Comparison of ENCODE assay signal across 2 cellular contexts in the genomic region with DNA sequence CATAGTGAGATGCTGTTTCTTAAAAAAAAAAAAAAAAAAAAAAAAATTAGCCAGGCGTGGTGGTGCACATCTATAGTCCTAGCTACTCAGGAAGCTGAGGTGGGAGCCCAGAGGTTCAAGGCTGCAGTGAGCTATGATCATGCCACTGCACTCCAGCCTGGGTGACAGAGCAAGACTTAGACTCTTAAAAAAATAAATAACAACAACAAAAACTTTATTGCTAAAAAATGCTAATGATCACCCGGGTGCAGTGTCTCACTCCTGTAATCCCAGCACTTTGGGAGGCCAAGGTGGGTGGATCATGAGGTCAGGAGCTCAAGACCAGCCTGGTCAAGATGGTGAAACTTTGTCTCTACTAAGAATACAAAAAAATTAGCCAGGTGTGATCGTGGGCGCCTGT.
TF ChIP-seq lines count a peak whose summit lies in the region.
"Not testable (repeated sequence)": the region's sequence is repeated elsewhere in the genome, so short reads cannot be mapped to it uniquely, and the experiment has no call there.

No MANE protein-coding gene starts in this region.

TF ChIP-seq in K562, 482 proteins besides CTCF, POLR2A, EP300 and RAD21:
- TF ChIP-seq, protein P1, sequence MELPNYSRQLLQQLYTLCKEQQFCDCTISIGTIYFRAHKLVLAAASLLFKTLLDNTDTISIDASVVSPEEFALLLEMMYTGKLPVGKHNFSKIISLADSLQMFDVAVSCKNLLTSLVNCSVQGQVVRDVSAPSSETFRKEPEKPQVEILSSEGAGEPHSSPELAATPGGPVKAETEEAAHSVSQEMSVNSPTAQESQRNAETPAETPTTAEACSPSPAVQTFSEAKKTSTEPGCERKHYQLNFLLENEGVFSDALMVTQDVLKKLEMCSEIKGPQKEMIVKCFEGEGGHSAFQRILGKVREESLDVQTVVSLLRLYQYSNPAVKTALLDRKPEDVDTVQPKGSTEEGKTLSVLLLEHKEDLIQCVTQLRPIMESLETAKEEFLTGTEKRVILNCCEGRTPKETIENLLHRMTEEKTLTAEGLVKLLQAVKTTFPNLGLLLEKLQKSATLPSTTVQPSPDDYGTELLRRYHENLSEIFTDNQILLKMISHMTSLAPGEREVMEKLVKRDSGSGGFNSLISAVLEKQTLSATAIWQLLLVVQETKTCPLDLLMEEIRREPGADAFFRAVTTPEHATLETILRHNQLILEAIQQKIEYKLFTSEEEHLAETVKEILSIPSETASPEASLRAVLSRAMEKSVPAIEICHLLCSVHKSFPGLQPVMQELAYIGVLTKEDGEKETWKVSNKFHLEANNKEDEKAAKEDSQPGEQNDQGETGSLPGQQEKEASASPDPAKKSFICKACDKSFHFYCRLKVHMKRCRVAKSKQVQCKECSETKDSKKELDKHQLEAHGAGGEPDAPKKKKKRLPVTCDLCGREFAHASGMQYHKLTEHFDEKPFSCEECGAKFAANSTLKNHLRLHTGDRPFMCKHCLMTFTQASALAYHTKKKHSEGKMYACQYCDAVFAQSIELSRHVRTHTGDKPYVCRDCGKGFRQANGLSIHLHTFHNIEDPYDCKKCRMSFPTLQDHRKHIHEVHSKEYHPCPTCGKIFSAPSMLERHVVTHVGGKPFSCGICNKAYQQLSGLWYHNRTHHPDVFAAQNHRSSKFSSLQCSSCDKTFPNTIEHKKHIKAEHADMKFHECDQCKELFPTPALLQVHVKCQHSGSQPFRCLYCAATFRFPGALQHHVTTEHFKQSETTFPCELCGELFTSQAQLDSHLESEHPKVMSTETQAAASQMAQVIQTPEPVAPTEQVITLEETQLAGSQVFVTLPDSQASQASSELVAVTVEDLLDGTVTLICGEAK (IDR thresholded peaks at IDR 0.05): peak; percentile 83
- TF ChIP-seq, protein P1 (CRISPR knock-in tag; IDR thresholded peaks at IDR 0.05): peak; percentile 43; the same call in 1 of the 2 replicates

TF ChIP-seq in HepG2, 621 proteins besides CTCF, POLR2A, EP300 and RAD21:
- TF ChIP-seq, protein P1 (IDR thresholded peaks at IDR 0.05): not testable (repeated sequence)
- TF ChIP-seq, protein P1 (CRISPR knock-in tag; IDR thresholded peaks at IDR 0.05): peak; percentile 58; the same call in 1 of the 2 replicates
